ENCODE assay signal across 28 cellular contexts in genomic region chr10:104556831-104557230, GRCh38.
"Had no signal": no experiment of that assay in that cellular context is flagged by ENCODE, and none has a peak within 500 bp of the region (broad histone marks: within the 10 kb centered on the region; RNA-seq: fewer than 3 reads in every experiment).

No MANE protein-coding gene starts in this region.

- H3K27ac Mint-ChIP-seq: natural killer cell; nephron; progenitor cell of endocrine pancreas; stimulated activated effector memory CD8-positive, alpha-beta T cell treated with anti-CD3 and anti-CD28 coated beads, Interleukin-12 subunit alpha, Interleukin-12 subunit beta, amount 100 ng/mL, for 72 hours; stimulated activated naive B cell treated with anti-CD40 and anti-IgM and Interleukin-4, amounts not matched to agents 10 μg/mL and 1 μg/mL and 100 μg/mL, for 72 hours; stimulated activated naive CD8-positive, alpha-beta T cell treated with anti-CD3 and anti-CD28 coated beads, Interleukin-15, Interleukin-2, amounts not matched to agents 100 ng/mL and 50 ng/mL, for 24 hours had no signal

- H3K27ac ChIP-seq: neural progenitor cell, ovary, parathyroid adenoma, psoas muscle, right lobe of liver, sigmoid colon, stomach, thoracic aorta, thyroid gland, tibial nerve, upper lobe of right lung, vagina had no signal

- H3K4me1 ChIP-seq: neural progenitor cell, parathyroid adenoma, psoas muscle, right lobe of liver, sigmoid colon, stomach, thyroid gland, tibial nerve, upper lobe of right lung, vagina had no signal

- H3K36me3 Mint-ChIP-seq: natural killer cell; neural progenitor cell; stimulated activated effector memory CD8-positive, alpha-beta T cell treated with anti-CD3 and anti-CD28 coated beads, Interleukin-12 subunit alpha, Interleukin-12 subunit beta, amount 100 ng/mL, for 72 hours; stimulated activated naive B cell treated with anti-CD40 and anti-IgM and Interleukin-4, amounts not matched to agents 10 μg/mL and 1 μg/mL and 100 μg/mL, for 72 hours had no signal

- DNase-seq: natural killer cell; occipital lobe; ovary; posterior cingulate gyrus; psoas muscle; right cardiac atrium; right lobe of liver; small intestine; stimulated activated CD4-positive, alpha-beta T cell treated with anti-CD3 and anti-CD28 coated beads, Interleukin-15, amount 100 ng/mL, for 24 hours; stimulated activated CD4-positive, alpha-beta T cell treated with anti-CD3 and anti-CD28 coated beads, Interleukin-2, amount 100 ng/mL, for 24 hours; stimulated activated CD4-positive, alpha-beta T cell treated with anti-CD3 and anti-CD28 coated beads, Interleukin-2, amount 100 ng/mL, for 48 hours; stimulated activated CD4-positive, alpha-beta T cell treated with anti-CD3 and anti-CD28 coated beads, Interleukin-4, amount 100 ng/mL, for 24 hours; stimulated activated naive B cell treated with anti-CD40 and anti-IgM and Interleukin-4, amounts not matched to agents 10 μg/mL and 1 μg/mL and 100 μg/mL, for 72 hours; stimulated activated naive CD4-positive, alpha-beta T cell treated with Interleukin-2 at 50 U/mL for 16 hours; stomach; thyroid gland; trophoblast cell; upper lobe of right lung had no signal

- H3K4me3 Mint-ChIP-seq: natural killer cell; nephron; neural progenitor cell; stimulated activated effector memory CD8-positive, alpha-beta T cell treated with anti-CD3 and anti-CD28 coated beads, Interleukin-12 subunit alpha, Interleukin-12 subunit beta, amount 100 ng/mL, for 72 hours; stimulated activated naive B cell treated with anti-CD40 and anti-IgM and Interleukin-4, amounts not matched to agents 10 μg/mL and 1 μg/mL and 100 μg/mL, for 72 hours; stimulated activated naive CD8-positive, alpha-beta T cell treated with anti-CD3 and anti-CD28 coated beads, Interleukin-15, Interleukin-2, amounts not matched to agents 100 ng/mL and 50 ng/mL, for 24 hours had no signal

- H3K27me3 ChIP-seq: neural progenitor cell, ovary, right lobe of liver, sigmoid colon, stomach, thyroid gland, tibial nerve, vagina had no signal

- H3K4me3 ChIP-seq: neural progenitor cell, ovary, psoas muscle, right lobe of liver, sigmoid colon, stomach, thoracic aorta, thyroid gland, tibial nerve, upper lobe of right lung, vagina had no signal

- H3K9me3 ChIP-seq: ovary, psoas muscle, right lobe of liver, sigmoid colon, stomach, thoracic aorta, thyroid gland, tibial nerve, upper lobe of right lung, vagina had no signal

- H3K9me3 Mint-ChIP-seq: natural killer cell; nephron; neural progenitor cell; stimulated activated effector memory CD8-positive, alpha-beta T cell treated with anti-CD3 and anti-CD28 coated beads, Interleukin-12 subunit alpha, Interleukin-12 subunit beta, amount 100 ng/mL, for 72 hours; stimulated activated naive CD8-positive, alpha-beta T cell treated with anti-CD3 and anti-CD28 coated beads, Interleukin-15, Interleukin-2, amounts not matched to agents 100 ng/mL and 50 ng/mL, for 24 hours had no signal

- H3K36me3 ChIP-seq: neural progenitor cell, ovary, right lobe of liver, sigmoid colon, stomach, thoracic aorta, thyroid gland, tibial nerve, upper lobe of right lung, vagina had no signal

- H3K4me1 Mint-ChIP-seq: natural killer cell; nephron; neural progenitor cell; stimulated activated effector memory CD8-positive, alpha-beta T cell treated with anti-CD3 and anti-CD28 coated beads, Interleukin-12 subunit alpha, Interleukin-12 subunit beta, amount 100 ng/mL, for 72 hours had no signal

- ATAC-seq: natural killer cell; psoas muscle; right cardiac atrium; stimulated activated effector memory CD8-positive, alpha-beta T cell treated with anti-CD3 and anti-CD28 coated beads, Interleukin-12 subunit alpha, Interleukin-12 subunit beta, amount 100 ng/mL, for 72 hours; stimulated activated naive B cell treated with anti-CD40 and anti-IgM and Interleukin-4, amounts not matched to agents 10 μg/mL and 1 μg/mL and 100 μg/mL, for 72 hours; upper lobe of right lung had no signal
